ENCODE assay signal across 18 cellular contexts in the genomic region with DNA sequence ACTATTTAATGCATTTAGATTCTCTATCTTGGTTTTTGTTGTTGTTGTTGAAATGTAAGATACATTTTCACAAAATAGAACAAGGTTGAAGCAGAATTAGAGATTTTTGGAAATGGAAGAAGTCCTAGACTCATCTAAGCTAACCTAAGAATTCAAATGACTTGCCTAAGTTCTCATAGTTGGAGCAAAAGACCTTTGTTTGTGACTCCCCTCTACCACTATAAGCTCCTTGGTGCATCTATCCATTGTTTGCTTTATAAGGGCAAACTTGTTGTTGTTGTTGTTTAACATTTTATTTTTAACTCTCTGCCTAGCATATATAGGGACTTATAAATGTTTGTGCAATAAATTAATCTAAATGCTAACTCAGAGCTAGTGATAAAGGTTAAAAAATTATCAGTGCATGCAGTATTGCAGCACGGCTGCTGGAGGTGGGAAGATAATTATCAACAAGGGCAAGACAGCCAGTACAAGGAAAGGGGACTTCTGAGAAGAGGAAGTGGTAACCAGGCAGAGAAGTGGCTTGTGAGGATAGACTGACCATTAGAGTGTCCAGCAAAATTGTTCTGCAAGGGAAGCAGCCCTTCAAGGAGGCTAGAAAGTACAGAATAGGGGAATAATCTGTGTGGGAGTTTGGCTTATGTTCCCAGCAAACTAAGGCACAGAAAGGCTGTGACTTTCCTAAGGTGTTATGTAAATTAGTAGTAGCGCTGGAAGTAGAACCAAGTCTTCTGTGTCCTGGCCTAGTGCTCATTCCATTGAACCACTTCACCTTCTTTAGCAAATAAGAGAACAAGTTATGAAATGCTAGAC.
"Had no signal": no experiment of that assay in that cellular context is flagged by ENCODE, and none has a peak within 500 bp of the region (broad histone marks: within the 10 kb centered on the region; RNA-seq: fewer than 3 reads in every experiment).

No MANE protein-coding gene starts in this region.

- H3K4me1 Mint-ChIP-seq: mesothelial cell of epicardium, neural progenitor cell had no signal

- H3K27me3 ChIP-seq: heart left ventricle, neural progenitor cell, ovary, thyroid gland had no signal

- H3K4me3 ChIP-seq: heart left ventricle, neural progenitor cell, ovary, thyroid gland had no signal

- DNase-seq: activated CD4-positive, alpha-beta memory T cell treated with anti-CD3 and anti-CD28 coated beads for 36 hours; activated CD4-positive, alpha-beta T cell treated with anti-CD3 and anti-CD28 coated beads for 1 hour; activated gamma-delta T cell; activated naive CD8-positive, alpha-beta T cell treated with anti-CD3 and anti-CD28 coated beads, Interleukin-2, amount 10 ng/mL, durations not matched to agents 7 days and 5 days; activated T-cell treated with anti-CD3 and anti-CD28 coated beads, Interleukin-2, amount 50 U/mL, for 48 hours; anterior cingulate cortex; foreskin melanocyte; heart left ventricle; islet precursor cell; ovary; retina; small intestine; T-helper 2 cell; thyroid gland had no signal

- FAIRE-seq: colon, small intestine had no signal

- H3K9me3 Mint-ChIP-seq: activated CD4-positive, alpha-beta memory T cell treated with anti-CD3 and anti-CD28 coated beads for 36 hours; activated naive CD8-positive, alpha-beta T cell treated with anti-CD3 and anti-CD28 coated beads, Interleukin-2, amount 10 ng/mL, durations not matched to agents 7 days and 5 days; neural progenitor cell had no signal

- H3K27me3 Mint-ChIP-seq: activated CD4-positive, alpha-beta memory T cell treated with anti-CD3 and anti-CD28 coated beads for 36 hours; activated naive CD8-positive, alpha-beta T cell treated with anti-CD3 and anti-CD28 coated beads, Interleukin-2, amount 10 ng/mL, durations not matched to agents 7 days and 5 days had no signal

- H3K4me3 Mint-ChIP-seq: activated CD4-positive, alpha-beta memory T cell treated with anti-CD3 and anti-CD28 coated beads for 36 hours; activated naive CD8-positive, alpha-beta T cell treated with anti-CD3 and anti-CD28 coated beads, Interleukin-2, amount 10 ng/mL, durations not matched to agents 7 days and 5 days; mesothelial cell of epicardium; neural progenitor cell had no signal

- H3K27ac ChIP-seq: heart left ventricle, neural progenitor cell, ovary, thyroid gland had no signal

- ATAC-seq: left lobe of liver had no signal

- H3K4me1 ChIP-seq: neural progenitor cell, thyroid gland had no signal

- H3K27ac Mint-ChIP-seq: activated CD4-positive, alpha-beta memory T cell treated with anti-CD3 and anti-CD28 coated beads for 36 hours; activated naive CD8-positive, alpha-beta T cell treated with anti-CD3 and anti-CD28 coated beads, Interleukin-2, amount 10 ng/mL, durations not matched to agents 7 days and 5 days; mesothelial cell of epicardium; neural progenitor cell had no signal

- H3K36me3 ChIP-seq: neural progenitor cell, ovary, thyroid gland had no signal

- H3K9me3 ChIP-seq: heart left ventricle, ovary, thyroid gland had no signal

- H3K36me3 Mint-ChIP-seq: activated CD4-positive, alpha-beta memory T cell treated with anti-CD3 and anti-CD28 coated beads for 36 hours; mesothelial cell of epicardium had no signal
